In genomic region chr4:53221832-53222480, GRCh38 we compare ENCODE assay signal across 25 cellular contexts.
"Had no signal": no experiment of that assay in that cellular context is flagged by ENCODE, and none has a peak within 500 bp of the region (broad histone marks: within the 10 kb centered on the region; RNA-seq: fewer than 3 reads in every experiment).

No MANE protein-coding gene starts in this region.

- H3K27me3 ChIP-seq: cardiac muscle cell had no signal

- H3K27ac Mint-ChIP-seq: activated B cell treated with CpG ODN at 0.5 μM for 24 hours; activated CD8-positive, alpha-beta T cell treated with anti-CD3 and anti-CD28 coated beads, Interleukin-2, amount 10 ng/mL, durations not matched to agents 7 days and 5 days; brain; T-cell had no signal

- H3K27ac ChIP-seq: cardiac muscle cell had no signal

- ATAC-seq: activated CD8-positive, alpha-beta T cell treated with anti-CD3 and anti-CD28 coated beads, Interleukin-2, amount 10 ng/mL, durations not matched to agents 7 days and 5 days; T-cell had no signal

- H3K27me3 Mint-ChIP-seq: activated B cell treated with CpG ODN at 0.5 μM for 24 hours, brain, T-cell had no signal

- H3K36me3 ChIP-seq: cardiac muscle cell had no signal

- DNase-seq: activated B cell treated with CpG ODN at 0.5 μM for 24 hours; activated CD4-positive, alpha-beta T cell treated with anti-CD3 and anti-CD28 coated beads for 1 hour; activated CD8-positive, alpha-beta memory T cell treated with anti-CD3 and anti-CD28 coated beads, Interleukin-2, amount 50 U/mL, for 48 hours; activated CD8-positive, alpha-beta T cell treated with anti-CD3 and anti-CD28 coated beads, Interleukin-2, amount 10 ng/mL, durations not matched to agents 7 days and 5 days; activated naive CD4-positive, alpha-beta T cell treated with anti-CD3 and anti-CD28 coated beads, Interleukin-2, amount 50 U/mL, for 16 hours; activated T-cell treated with anti-CD3 and anti-CD28 coated beads, Interleukin-2, amount 50 U/mL, for 48 hours; amygdala; IMR-90; Kasumi-1; KBM-7; NCI-H1092; NCI-H1417; NCI-H1930; NCI-H345; NCI-H510A; NCI-H526 treated with DMSO at 0.1 percent for 48 hours; NCI-H82; SIG-M5; T-cell; T-helper 2 cell; T1000 had no signal

- H3K4me3 ChIP-seq: cardiac muscle cell had no signal

- H3K4me1 Mint-ChIP-seq: activated B cell treated with CpG ODN at 0.5 μM for 24 hours, brain, T-cell had no signal

- FAIRE-seq: astrocyte, TTC549 had no signal

- H3K4me3 Mint-ChIP-seq: activated B cell treated with CpG ODN at 0.5 μM for 24 hours; activated CD8-positive, alpha-beta T cell treated with anti-CD3 and anti-CD28 coated beads, Interleukin-2, amount 10 ng/mL, durations not matched to agents 7 days and 5 days; brain; T-cell had no signal
